ENCODE assay signal across 10 cellular contexts in genomic region chr10:35421553-35422178, GRCh38.
A peak's percentile ranks its signal among the peaks of the same experiment; 100 is the strongest.
DNase-seq lines count a peak whose midpoint lies in the region; ATAC-seq and TF ChIP-seq lines count a peak whose summit lies in the region.
"Had no signal": no experiment of that assay in that cellular context is flagged by ENCODE, and none has a peak within 500 bp of the region (broad histone marks: within the 10 kb centered on the region; RNA-seq: fewer than 3 reads in every experiment).

No MANE protein-coding gene starts in this region.

- no peaks in the 10 kb centered on the region for H3K9me3 ChIP-seq in HEK293 (ENCODE audit: control insufficient read depth, insufficient read depth, low read depth, low read length)
- no peaks in the 10 kb centered on the region for H3K9me3 ChIP-seq in stomach smooth muscle (ENCODE audit: control insufficient read depth in 2 of 2, low read length in 2 of 2)

- CTCF ChIA-PET in HEK293 (lab: Yijun Ruan, JAX) = interaction anchor here (0.6 to 1.3 kb wide), 4 partner anchors 12 to 1956 kb away, joined by 3 to 5 read pairs (median 3); no protein-coding TSS in a partner anchor

- H3K4me3 ChIP-seq in HEK293 (ENCODE audit: low read depth, low read length) (no peak overlapping the region), stomach smooth muscle (ENCODE audit: low read length in 2 of 2) (peak overlapping the region; percentile 22 to 59)

- H3K27ac ChIP-seq in HEK293 (ENCODE audit: extremely low read depth, low read depth, low read length) = no peak overlapping the region
- H3K27ac ChIP-seq in stomach smooth muscle (ENCODE audit: low read length) = peak overlapping the region; percentile 85

- peaks cover 8% of the 10 kb centered on the region for H3K4me1 ChIP-seq in HEK293 (ENCODE audit: control insufficient read depth, insufficient read depth, low read length)
- peaks cover 44% of the 10 kb centered on the region for H3K4me1 ChIP-seq in stomach smooth muscle (ENCODE audit: control insufficient read depth, insufficient read depth, low read length)

- POLR2A ChIA-PET in HEK293 (lab: Yijun Ruan, JAX) = no interaction called here

- no peak overlapping the region for H3K4me3 Mint-ChIP-seq in stimulated activated effector memory CD8-positive, alpha-beta T cell treated with anti-CD3 and anti-CD28 coated beads, Interleukin-12 subunit alpha, Interleukin-12 subunit beta, amount 100 ng/mL, for 72 hours

- peak; percentile 55 for DNase-seq in brain pericyte (ENCODE audit: low read depth, low spot score)
- DNase-seq in iris pigment epithelial cell (ENCODE audit: low read depth) = peak; percentile 95
- no peak for DNase-seq in stimulated activated effector memory CD8-positive, alpha-beta T cell treated with anti-CD3 and anti-CD28 coated beads, Interleukin-12 subunit alpha, Interleukin-12 subunit beta, amount 100 ng/mL, for 72 hours (ENCODE audit: low spot score in 2 of 2)
- DNase-seq in activated CD8-positive, alpha-beta memory T cell treated with anti-CD3 and anti-CD28 coated beads, Interleukin-2, amount 50 U/mL, for 48 hours = no peak
- no peak for DNase-seq in inferior parietal cortex (ENCODE audit: extremely low spot score)
- DNase-seq: activated gamma-delta T cell, NCI-H1092 had no signal

- no peak for TF ChIP-seq CTCF in HEK293 (tag by site-specific recombination; IDR thresholded peaks at IDR 0.05)

- H3K9me3 Mint-ChIP-seq in stimulated activated effector memory CD8-positive, alpha-beta T cell treated with anti-CD3 and anti-CD28 coated beads, Interleukin-12 subunit alpha, Interleukin-12 subunit beta, amount 100 ng/mL, for 72 hours = no peaks in the 10 kb centered on the region

- H3K36me3 ChIP-seq in HEK293 (ENCODE audit: control insufficient read depth in 2 of 2, insufficient read depth in 1 of 2, low read length in 2 of 2) = no peaks in the 10 kb centered on the region
- H3K36me3 ChIP-seq in stomach smooth muscle (ENCODE audit: control insufficient read depth in 2 of 2, insufficient read depth in 2 of 2, low read length in 2 of 2) = no peaks in the 10 kb centered on the region

- no peak overlapping the region for H3K27ac Mint-ChIP-seq in stimulated activated effector memory CD8-positive, alpha-beta T cell treated with anti-CD3 and anti-CD28 coated beads, Interleukin-12 subunit alpha, Interleukin-12 subunit beta, amount 100 ng/mL, for 72 hours

- H3K9ac ChIP-seq in stomach smooth muscle (ENCODE audit: low read length in 2 of 2) = peak overlapping the region; percentile 31 to 48

- no peaks in the 10 kb centered on the region for H3K36me3 Mint-ChIP-seq in stimulated activated effector memory CD8-positive, alpha-beta T cell treated with anti-CD3 and anti-CD28 coated beads, Interleukin-12 subunit alpha, Interleukin-12 subunit beta, amount 100 ng/mL, for 72 hours

- no peaks in the 10 kb centered on the region for H3K27me3 ChIP-seq in stomach smooth muscle (ENCODE audit: control insufficient read depth in 1 of 2, insufficient read depth in 2 of 2, low read length in 2 of 2)

- H3K4me1 Mint-ChIP-seq in stimulated activated effector memory CD8-positive, alpha-beta T cell treated with anti-CD3 and anti-CD28 coated beads, Interleukin-12 subunit alpha, Interleukin-12 subunit beta, amount 100 ng/mL, for 72 hours = peaks cover 56% of the 10 kb centered on the region

- no peak for ATAC-seq in HG03045 (IDR thresholded peaks at IDR 0.05; ENCODE audit: unreplicated experiment)
- no peak for ATAC-seq in stimulated activated effector memory CD8-positive, alpha-beta T cell treated with anti-CD3 and anti-CD28 coated beads, Interleukin-12 subunit alpha, Interleukin-12 subunit beta, amount 100 ng/mL, for 72 hours

TF ChIP-seq in HEK293, 187 proteins besides CTCF, POLR2A, EP300 and RAD21:
- TF ChIP-seq ZNF600 (tag by site-specific recombination; IDR thresholded peaks at IDR 0.05) = peak; percentile 97
- no peak for TF ChIP-seq ZNF311 (tag by site-specific recombination; IDR thresholded peaks at IDR 0.05; ENCODE audit: borderline replicate concordance)
- TF ChIP-seq PRDM1 (tag by site-specific recombination; IDR thresholded peaks at IDR 0.05) = peak; percentile 96
- no peak for TF ChIP-seq ZNF302 (tag by site-specific recombination; IDR thresholded peaks at IDR 0.05; ENCODE audit: low read depth)
- no peak for TF ChIP-seq ELK4 (IDR thresholded peaks at IDR 0.05; ENCODE audit: borderline replicate concordance, low read depth, low read length)
- TF ChIP-seq ZNF157 (tag by site-specific recombination; IDR thresholded peaks at IDR 0.05) = no peak

Comparison
In these comparisons a context has a peak if more than half of its experiments do, and no peak if none do; other contexts are left out.
1. DNase-seq: peak in brain pericyte (single experiment) and iris pigment epithelial cell (single experiment); none in stimulated activated effector memory CD8-positive, alpha-beta T cell treated with anti-CD3 and anti-CD28 coated beads, Interleukin-12 subunit alpha, Interleukin-12 subunit beta, amount 100 ng/mL, for 72 hours (0 of 2), activated CD8-positive, alpha-beta memory T cell treated with anti-CD3 and anti-CD28 coated beads, Interleukin-2, amount 50 U/mL, for 48 hours (single experiment) and inferior parietal cortex (single experiment).